In genomic region chr7:143395187-143396149, GRCh38 we compare ENCODE assay signal across 1 cellular context.
TF ChIP-seq lines count a peak whose summit lies in the region.

No MANE protein-coding gene starts in this region.

TF ChIP-seq in HepG2, 621 proteins besides CTCF, POLR2A, EP300 and RAD21 (continued from another document and continues in another):
- TF ChIP-seq SRSF9 (IDR thresholded peaks at IDR 0.05; ENCODE audit: borderline replicate concordance, insufficient read depth, low read depth, low read length, poor library complexity, severe bottlenecking) (no peak), IKZF4 (CRISPR knock-in tag; IDR thresholded peaks at IDR 0.05; ENCODE audit: borderline replicate concordance, low read depth, not compliant biosample characterization) (no peak), PHB2 (IDR thresholded peaks at IDR 0.05; ENCODE audit: partially characterized antibody) (no peak), SRSF4 (IDR thresholded peaks at IDR 0.05; ENCODE audit: low read depth, low read length, poor library complexity, severe bottlenecking) (no peak), DMAP1 (CRISPR knock-in tag; IDR thresholded peaks at IDR 0.05) (no peak), RBM22 (optimal IDR thresholded peaks at IDR 0.05; ENCODE audit: low read length) (no peak), ZNF136 (CRISPR knock-in tag; IDR thresholded peaks at IDR 0.05; ENCODE audit: low read depth) (0 out of 2 replicates have a peak, but pooled peaks have one; percentile 27), ZFP36L2 (CRISPR knock-in tag; IDR thresholded peaks at IDR 0.05) (no peak), ZNF10 (CRISPR knock-in tag; IDR thresholded peaks at IDR 0.05; ENCODE audit: borderline replicate concordance, low read depth) (no peak), ZNF513 (CRISPR knock-in tag; conservative IDR thresholded peaks at IDR 0.05) (no peak), HMG20A (CRISPR knock-in tag; IDR thresholded peaks at IDR 0.05; ENCODE audit: borderline replicate concordance) (peak; percentile 66; the same call in 1 of the 2 replicates), ZBTB42 (CRISPR knock-in tag; IDR thresholded peaks at IDR 0.05) (no peak), FOXJ3 (CRISPR knock-in tag; IDR thresholded peaks at IDR 0.05; ENCODE audit: borderline replicate concordance) (no peak; the same call in 1 of the 2 replicates), TAF15 (IDR thresholded peaks at IDR 0.05; ENCODE audit: low read depth, low read length, poor library complexity, severe bottlenecking) (no peak), RNF2 (conservative IDR thresholded peaks at IDR 0.05; ENCODE audit: low read depth) (no peak), BRCA1 (CRISPR knock-in tag; IDR thresholded peaks at IDR 0.05) (no peak), HNRNPL (IDR thresholded peaks at IDR 0.05; ENCODE audit: low read depth, low read length) (no peak), ZNF362 (CRISPR knock-in tag; IDR thresholded peaks at IDR 0.05; ENCODE audit: borderline replicate concordance) (no peak), ZNF207 (IDR thresholded peaks at IDR 0.05; ENCODE audit: borderline replicate concordance) (no peak), ZNF232 (CRISPR knock-in tag; IDR thresholded peaks at IDR 0.05; ENCODE audit: borderline replicate concordance) (0 out of 2 replicates have a peak, but pooled peaks have one; percentile 47), KLF12 (CRISPR knock-in tag; IDR thresholded peaks at IDR 0.05; ENCODE audit: borderline replicate concordance) (peak; percentile 75; the same call in 1 of the 2 replicates), ZNF879 (CRISPR knock-in tag; IDR thresholded peaks at IDR 0.05) (no peak), MLXIP (CRISPR knock-in tag; IDR thresholded peaks at IDR 0.05; ENCODE audit: borderline replicate concordance) (no peak), BORCS8-MEF2B (CRISPR knock-in tag; IDR thresholded peaks at IDR 0.05) (no peak), NBN (conservative IDR thresholded peaks at IDR 0.05) (no peak), USF2 (IDR thresholded peaks at IDR 0.05; ENCODE audit: low read depth, low read length) (no peak), USF2 (CRISPR knock-in tag; IDR thresholded peaks at IDR 0.05; ENCODE audit: borderline replicate concordance) (no peak), DRAP1 (CRISPR knock-in tag; IDR thresholded peaks at IDR 0.05) (no peak; the same call in 1 of the 2 replicates), ZBTB26 (CRISPR knock-in tag; IDR thresholded peaks at IDR 0.05; ENCODE audit: borderline replicate concordance) (peak; percentile 99), THAP8 (CRISPR knock-in tag; IDR thresholded peaks at IDR 0.05; ENCODE audit: borderline replicate concordance) (no peak), ADNP (CRISPR knock-in tag; IDR thresholded peaks at IDR 0.05) (no peak), NR3C1 (CRISPR knock-in tag; IDR thresholded peaks at IDR 0.05) (no peak), NKX3-1 (CRISPR knock-in tag; IDR thresholded peaks at IDR 0.05) (no peak), AFF4 (CRISPR knock-in tag; IDR thresholded peaks at IDR 0.05) (0 out of 2 replicates have a peak, but pooled peaks have one; percentile 51), ZNF761 (CRISPR knock-in tag; conservative IDR thresholded peaks at IDR 0.05) (peak; percentile 93), HOXA5 (CRISPR knock-in tag; IDR thresholded peaks at IDR 0.05) (0 out of 2 replicates have a peak, but pooled peaks have one; percentile 40), ZKSCAN1 (IDR thresholded peaks at IDR 0.05; ENCODE audit: low read length) (no peak), JUN (CRISPR knock-in tag; IDR thresholded peaks at IDR 0.05) (no peak), NR2F1 (CRISPR knock-in tag; IDR thresholded peaks at IDR 0.05) (peak; percentile 82 to 89), ZBTB20 (CRISPR knock-in tag; IDR thresholded peaks at IDR 0.05; ENCODE audit: borderline replicate concordance, low read depth) (peak; percentile 74; the same call in 1 of the 2 replicates), ZSCAN5A (CRISPR knock-in tag; IDR thresholded peaks at IDR 0.05; ENCODE audit: borderline replicate concordance) (no peak), ZNF12 (CRISPR knock-in tag; IDR thresholded peaks at IDR 0.05) (no peak), ZNF275 (CRISPR knock-in tag; IDR thresholded peaks at IDR 0.05; ENCODE audit: borderline replicate concordance) (no peak), ZNF333 (CRISPR knock-in tag; IDR thresholded peaks at IDR 0.05; ENCODE audit: borderline replicate concordance) (0 out of 2 replicates have a peak, but pooled peaks have one; percentile 56), ATF7 (IDR thresholded peaks at IDR 0.05) (no peak), ATF7 (CRISPR knock-in tag; IDR thresholded peaks at IDR 0.05) (no peak), NONO (IDR thresholded peaks at IDR 0.05) (no peak), NONO (CRISPR knock-in tag; conservative IDR thresholded peaks at IDR 0.05) (peak; percentile 81)
